ENCODE assay signal across 28 cellular contexts in the genomic region with DNA sequence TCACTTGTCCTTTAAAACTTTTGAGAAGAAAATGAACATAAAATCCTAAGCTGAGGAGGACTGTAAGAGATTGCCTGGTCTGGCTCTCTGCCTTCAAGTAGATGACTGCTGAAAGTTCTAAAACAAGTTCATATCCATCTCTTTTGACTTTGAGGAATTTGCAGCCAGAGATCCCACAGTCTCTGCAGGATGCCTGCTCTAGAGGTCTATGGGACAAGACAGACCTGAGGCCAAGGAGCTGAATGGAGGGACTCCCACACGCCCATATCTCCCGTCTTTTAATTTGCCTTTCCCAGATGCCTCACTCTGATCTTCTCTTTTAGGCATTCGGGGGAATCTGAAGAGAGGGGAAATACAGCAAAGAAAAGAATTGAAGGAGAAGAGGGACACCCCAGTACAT.
DNase-seq lines count a peak whose midpoint lies in the region; ATAC-seq and TF ChIP-seq lines count a peak whose summit lies in the region.
"Had no signal": no experiment of that assay in that cellular context is flagged by ENCODE, and none has a peak within 500 bp of the region (broad histone marks: within the 10 kb centered on the region; RNA-seq: fewer than 3 reads in every experiment).

No MANE protein-coding gene starts in this region.

- H3K9me3 ChIP-seq in cardiac muscle cell (ENCODE audit: low read depth): no peaks in the 10 kb centered on the region
- no peaks in the 10 kb centered on the region for H3K9me3 ChIP-seq in upper lobe of right lung
- H3K9me3 ChIP-seq: body of pancreas, Caco-2, mucosa of descending colon, psoas muscle had no signal

- ATAC-seq in Right ventricle myocardium superior (ENCODE audit: poor library complexity) (no peak), upper lobe of right lung (no peak), GM19467 (IDR thresholded peaks at IDR 0.05; ENCODE audit: unreplicated experiment) (no peak)
- ATAC-seq: activated naive CD4-positive, alpha-beta T cell treated with anti-CD3 and anti-CD28 coated beads, Interleukin-2, amount 50 U/mL, for 72 hours; body of pancreas; effector memory CD8-positive, alpha-beta T cell; HepG2; left lobe of liver; mucosa of descending colon; psoas muscle had no signal

- H3K9me3 Mint-ChIP-seq in endothelial cell (ENCODE audit: unreplicated experiment) (no peaks in the 10 kb centered on the region), nephron (peaks cover under 1% of the 10 kb centered on the region)
- H3K9me3 Mint-ChIP-seq: effector memory CD8-positive, alpha-beta T cell; stimulated activated effector memory CD8-positive, alpha-beta T cell treated with anti-CD3 and anti-CD28 coated beads, Interleukin-12 subunit alpha, Interleukin-12 subunit beta, amount 100 ng/mL, for 72 hours had no signal

- H3K27me3 ChIP-seq in cardiac muscle cell: no peaks in the 10 kb centered on the region
- H3K27me3 ChIP-seq in upper lobe of right lung: no peaks in the 10 kb centered on the region
- H3K27me3 ChIP-seq: body of pancreas had no signal

- intact Hi-C loops in Right ventricle myocardium superior (cut with DNase I): no loop called here
- intact Hi-C loops in upper lobe of right lung (cut with DNase I): no loop called here

- H3K36me3 ChIP-seq in cardiac muscle cell (peaks cover 30% of the 10 kb centered on the region), upper lobe of right lung (no peaks in the 10 kb centered on the region)
- H3K36me3 ChIP-seq: WERI-Rb-1 had no signal

- DNase-seq in cardiac muscle cell (ENCODE audit: low read depth in 1 of 2, low spot score in 1 of 2) (peak in 1 of 2 donors; percentile 23), Right ventricle myocardium superior (no peak), endothelial cell (ENCODE audit: low spot score) (no peak), upper lobe of right lung (no peak), kidney tubule cell (ENCODE audit: low spot score) (no peak), SIG-M5 (lab: John Stamatoyannopoulos, UW) (no peak)
- DNase-seq: 8988T; body of pancreas; Caco-2; DND-41; effector memory CD8-positive, alpha-beta T cell; head of caudate nucleus; mucosa of descending colon; NCI-H1417 treated with DMSO at 0.1 percent for 48 hours; NCI-H524; psoas muscle; stimulated activated CD4-positive, alpha-beta T cell treated with anti-CD3 and anti-CD28 coated beads, Interleukin-2, amount 100 ng/mL, for 24 hours; WERI-Rb-1 had no signal

- H3K4me1 ChIP-seq in cardiac muscle cell (ENCODE audit: low read depth) (peaks cover 15% of the 10 kb centered on the region), upper lobe of right lung (peaks cover 9% of the 10 kb centered on the region)

- no peak overlapping the region for H3K4me3 ChIP-seq in cardiac muscle cell
- H3K4me3 ChIP-seq in upper lobe of right lung: no peak overlapping the region
- H3K4me3 ChIP-seq: body of pancreas, mucosa of descending colon, psoas muscle, SK-N-MC had no signal

- no peak for TF ChIP-seq CTCF in cardiac muscle cell (IDR thresholded peaks at IDR 0.05; ENCODE audit: low read depth, low read length)
- no peak for TF ChIP-seq CTCF in endothelial cell (IDR thresholded peaks at IDR 0.05; ENCODE audit: unreplicated experiment)
- no peak for TF ChIP-seq CTCF in nephron (IDR thresholded peaks at IDR 0.05; ENCODE audit: unreplicated experiment in 3 of 3)
- no peak for TF ChIP-seq CTCF in upper lobe of right lung (IDR thresholded peaks at IDR 0.05)

- peaks cover 40% of the 10 kb centered on the region for H3K4me1 Mint-ChIP-seq in endothelial cell (ENCODE audit: unreplicated experiment)
- H3K4me1 Mint-ChIP-seq in nephron: peaks cover 19% of the 10 kb centered on the region
- H3K4me1 Mint-ChIP-seq: B cell had no signal

- no peaks in the 10 kb centered on the region for H3K27me3 Mint-ChIP-seq in endothelial cell (ENCODE audit: unreplicated experiment)
- no peaks in the 10 kb centered on the region for H3K27me3 Mint-ChIP-seq in nephron (ENCODE audit: low read depth)
- H3K27me3 Mint-ChIP-seq: B cell had no signal

- H3K27ac ChIP-seq in cardiac muscle cell (peak overlapping the region; percentile 31), upper lobe of right lung (no peak overlapping the region)
- H3K27ac ChIP-seq: body of pancreas, HL-60, psoas muscle, SK-N-MC, WERI-Rb-1 had no signal

- H3K36me3 Mint-ChIP-seq in endothelial cell (ENCODE audit: low read depth, unreplicated experiment) (peaks cover 42% of the 10 kb centered on the region), nephron (ENCODE audit: low read depth) (peaks cover 19% of the 10 kb centered on the region)
- H3K36me3 Mint-ChIP-seq: activated naive CD4-positive, alpha-beta T cell treated with anti-CD3 and anti-CD28 coated beads, Interleukin-2, amount 50 U/mL, for 72 hours had no signal

- no peak overlapping the region for H3K4me3 Mint-ChIP-seq in endothelial cell (ENCODE audit: unreplicated experiment)
- no peak overlapping the region for H3K4me3 Mint-ChIP-seq in nephron
- H3K4me3 Mint-ChIP-seq: B cell; effector memory CD8-positive, alpha-beta T cell; stimulated activated effector memory CD8-positive, alpha-beta T cell treated with anti-CD3 and anti-CD28 coated beads, Interleukin-12 subunit alpha, Interleukin-12 subunit beta, amount 100 ng/mL, for 72 hours; T-helper 2 cell treated with Interferon-gamma antibody and Interleukin-4, amounts not matched to agents 5 μg/mL and 100 μg/mL, for 36 hours had no signal

- H3K27ac Mint-ChIP-seq in endothelial cell (ENCODE audit: unreplicated experiment) (peak overlapping the region; percentile 85), nephron (peak overlapping the region; percentile 15 to 70 (median 27))
- H3K27ac Mint-ChIP-seq: activated naive CD4-positive, alpha-beta T cell treated with anti-CD3 and anti-CD28 coated beads, Interleukin-2, amount 50 U/mL, for 72 hours; B cell; effector memory CD8-positive, alpha-beta T cell; stimulated activated effector memory CD8-positive, alpha-beta T cell treated with anti-CD3 and anti-CD28 coated beads, Interleukin-12 subunit alpha, Interleukin-12 subunit beta, amount 100 ng/mL, for 72 hours; T-helper 2 cell treated with Interferon-gamma antibody and Interleukin-4, amounts not matched to agents 5 μg/mL and 100 μg/mL, for 36 hours had no signal
